ENCODE assay signal across 8 cellular contexts in the genomic region with DNA sequence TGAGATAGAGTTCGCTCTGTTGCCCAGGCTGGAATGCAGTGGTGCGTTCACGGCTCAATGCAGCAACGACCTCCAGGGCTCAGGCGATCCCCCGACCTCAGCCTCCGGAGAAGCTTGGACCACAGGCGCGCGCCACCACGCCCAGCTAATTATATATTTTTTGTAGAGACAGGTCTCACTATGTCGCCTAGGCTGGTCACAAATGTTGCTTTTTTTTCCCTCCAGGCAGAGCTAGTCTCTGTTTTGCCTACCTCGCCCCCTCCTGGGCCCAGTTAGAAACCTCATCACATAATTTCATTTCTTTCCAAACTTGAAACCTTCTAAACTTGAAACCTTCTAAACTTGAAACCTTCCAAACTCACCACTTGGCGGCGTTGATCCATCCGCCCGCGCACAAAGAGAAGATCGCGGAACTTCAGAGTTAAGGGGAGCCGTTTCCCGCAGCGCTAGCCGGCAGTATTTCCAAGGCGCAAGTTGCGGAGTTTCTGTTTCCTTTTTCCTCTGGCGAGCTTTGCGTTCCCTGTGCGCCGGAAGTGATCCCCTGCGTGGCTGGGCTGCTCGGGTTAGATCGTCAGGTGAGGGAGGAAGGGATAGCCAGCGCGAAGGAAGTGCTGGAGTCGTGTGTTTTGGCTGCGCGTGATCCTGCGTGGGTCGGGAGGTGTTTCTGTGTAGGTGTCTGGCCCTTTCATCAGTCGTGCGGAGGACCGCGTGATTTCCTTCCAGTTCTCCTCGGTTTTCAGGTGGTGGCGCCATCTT. TPM values are rescaled to one million over a fixed set of nuclear protein-coding genes. Genes with fewer than 3 reads are reported as not detected.
A peak's percentile ranks its signal among the peaks of the same experiment; 100 is the strongest.
DNase-seq lines count a peak whose midpoint lies in the region; ATAC-seq and TF ChIP-seq lines count a peak whose summit lies in the region.

A gene with protein sequence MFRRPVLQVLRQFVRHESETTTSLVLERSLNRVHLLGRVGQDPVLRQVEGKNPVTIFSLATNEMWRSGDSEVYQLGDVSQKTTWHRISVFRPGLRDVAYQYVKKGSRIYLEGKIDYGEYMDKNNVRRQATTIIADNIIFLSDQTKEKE (plus strand): TSS at position 523 of the 756 bp plus-strand sequence. CDS start 809 bp downstream, outside the sequence.

- H3K36me3 ChIP-seq in kidney epithelial cell (ENCODE audit: control insufficient read depth, insufficient read depth, low read length): peaks cover 2% of the 10 kb centered on the region

- H3K9me3 Mint-ChIP-seq in chondrocyte (ENCODE audit: low read depth): no peaks in the 10 kb centered on the region

- no peaks in the 10 kb centered on the region for H3K27me3 Mint-ChIP-seq in chondrocyte (ENCODE audit: low read depth)

- peak within 1 kb of the TSS; percentile 98 for H3K27ac Mint-ChIP-seq in chondrocyte (ENCODE audit: unreplicated experiment)

- H3K36me3 Mint-ChIP-seq in chondrocyte (ENCODE audit: low read depth): peaks cover 14% of the 10 kb centered on the region

- H3K27me3 ChIP-seq in kidney epithelial cell (ENCODE audit: control insufficient read depth, insufficient read depth, low read length): no peaks in the 10 kb centered on the region

- TF ChIP-seq CTCF in chondrocyte (IDR thresholded peaks at IDR 0.05) (peak; percentile 90), kidney epithelial cell (IDR thresholded peaks at IDR 0.05; ENCODE audit: insufficient read depth, low read length, poor library complexity, severe bottlenecking) (peak; percentile 83)

- H3K4me3 ChIP-seq in kidney epithelial cell (ENCODE audit: low read depth, low read length): peak within 1 kb of the TSS; percentile 56

- peaks cover 30% of the 10 kb centered on the region for H3K4me1 Mint-ChIP-seq in chondrocyte (ENCODE audit: low read depth)

- peak; percentile 96 to 98 for DNase-seq in AML-193 (lab: John Stamatoyannopoulos, UW)
- peak; percentile 97 for DNase-seq in NCI-H460 (ENCODE audit: extremely low read depth, low read depth)
- DNase-seq in activated CD4-positive, alpha-beta T cell treated with anti-CD3 and anti-CD28 coated beads for 1 hour: peak; percentile 86
- DNase-seq in chondrocyte (ENCODE audit: low spot score): peak; percentile 94
- DNase-seq in kidney epithelial cell (ENCODE audit: low read depth): peak; percentile 70
- DNase-seq in stimulated activated CD4-positive, alpha-beta T cell treated with anti-CD3 and anti-CD28 coated beads, Interleukin-1b, Interleukin-23, amount 100 ng/mL, for 1 hour (ENCODE audit: low read depth in 2 of 2): peak; percentile 72 to 74

- H3K4me3 Mint-ChIP-seq in chondrocyte (ENCODE audit: unreplicated experiment): peak within 1 kb of the TSS; percentile 94

- ATAC-seq in GM19035 (IDR thresholded peaks at IDR 0.05; ENCODE audit: unreplicated experiment): peak; percentile 92
- ATAC-seq in HG03378 (IDR thresholded peaks at IDR 0.05; ENCODE audit: unreplicated experiment): peak; percentile 91

RNA-seq across cellular contexts. Expression of the gene that starts here (rescaled TPM):
- 360 and 362 TPM in 2 replicates for total RNA-seq in NCI-H460 (2014; rRNA removed; shearing (Covaris generic))
- polyA plus RNA-seq in NCI-H460 (2014; cell fraction: nucleus; rRNA removed): 233 and 314 TPM in 2 replicates
- total RNA-seq in chondrocyte: 100 to 114 TPM (median 102 TPM) in 3 replicates
- total RNA-seq in kidney epithelial cell: 204 and 220 TPM in 2 replicates

Comparison
In these comparisons a context has a peak if more than half of its experiments do, and no peak if none do; other contexts are left out.
1. Peak in every context shown above with its lines: DNase-seq, ATAC-seq and H3K4me3 ChIP-seq.